In the genomic region with DNA sequence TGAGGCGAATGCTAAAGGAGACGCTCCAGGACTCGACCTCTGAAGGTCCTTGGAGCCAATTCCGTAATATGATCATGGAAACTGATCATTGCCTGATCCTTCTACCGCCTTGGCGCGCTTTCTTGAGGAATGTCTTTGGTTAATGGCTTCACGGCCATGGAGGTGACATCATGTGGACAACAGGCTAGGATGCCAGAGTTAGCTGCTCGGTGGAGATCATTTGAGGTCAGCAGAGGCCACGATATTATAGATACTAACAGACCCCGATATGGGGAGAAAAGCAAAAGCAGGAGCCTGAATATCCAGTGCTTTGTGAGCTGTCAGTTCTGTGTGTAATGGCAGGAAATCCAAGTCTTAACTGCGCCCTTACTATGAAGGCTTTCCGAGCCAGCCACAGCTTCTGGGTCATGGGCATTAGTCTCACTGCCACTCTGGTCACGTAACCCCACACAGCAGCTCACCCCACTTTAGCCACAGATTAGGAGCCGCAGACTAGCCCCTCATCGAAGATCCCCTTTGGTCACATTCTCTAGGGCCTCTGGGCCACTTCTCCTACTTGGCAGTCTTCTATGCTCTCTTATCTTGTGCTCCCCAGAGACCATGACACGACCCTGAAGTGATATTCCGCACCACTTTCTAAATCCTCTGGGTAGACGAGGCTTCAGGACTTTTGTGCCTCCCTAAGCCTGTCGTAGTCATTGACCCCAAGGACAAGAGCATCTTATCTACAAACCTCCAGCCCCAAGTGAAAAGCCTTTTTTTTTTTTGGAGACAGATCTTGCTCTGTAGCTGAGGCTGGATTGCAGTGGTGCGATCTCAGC, we compare ENCODE assay signal across 8 cellular contexts. TPM values are rescaled to one million over a fixed set of nuclear protein-coding genes. Genes with fewer than 3 reads are reported as not detected.
A peak's percentile ranks its signal among the peaks of the same experiment; 100 is the strongest.
DNase-seq lines count a peak whose midpoint lies in the region; ATAC-seq and TF ChIP-seq lines count a peak whose summit lies in the region.

No MANE protein-coding gene starts in this region.

- peaks cover 27% of the 10 kb centered on the region for H3K36me3 ChIP-seq in DND-41 (ENCODE audit: insufficient read depth, low read length)
- peaks cover 54% of the 10 kb centered on the region for H3K36me3 ChIP-seq in OCI-LY7 (ENCODE audit: insufficient read depth, low read length)
- H3K36me3 ChIP-seq in effector memory CD4-positive, alpha-beta T cell (ENCODE audit: control insufficient read depth, insufficient read depth, low read length) = no peaks in the 10 kb centered on the region

- H3K4me1 ChIP-seq in DND-41 (ENCODE audit: insufficient read depth, low read length) (peaks cover 56% of the 10 kb centered on the region), OCI-LY7 (ENCODE audit: insufficient read depth, low read length, poor library complexity, severe bottlenecking) (peaks cover 61% of the 10 kb centered on the region)
- peaks cover 32% of the 10 kb centered on the region for H3K4me1 ChIP-seq in effector memory CD4-positive, alpha-beta T cell (ENCODE audit: control insufficient read depth, insufficient read depth, low read length, poor library complexity, severe bottlenecking)

- H3K9me3 ChIP-seq in DND-41 (ENCODE audit: insufficient read depth, low read length, severe bottlenecking) (no peaks in the 10 kb centered on the region), OCI-LY7 (ENCODE audit: low read length) (no peaks in the 10 kb centered on the region)
- no peaks in the 10 kb centered on the region for H3K9me3 ChIP-seq in effector memory CD4-positive, alpha-beta T cell (ENCODE audit: control insufficient read depth, low read length)

- H3K27ac ChIP-seq in DND-41 (ENCODE audit: low read length) (peak overlapping the region; percentile 92), OCI-LY7 (ENCODE audit: low read depth, low read length, poor library complexity, severe bottlenecking) (peak overlapping the region; percentile 75)
- H3K27ac ChIP-seq in effector memory CD4-positive, alpha-beta T cell (ENCODE audit: insufficient read depth, low read length, poor library complexity, severe bottlenecking) = peak overlapping the region; percentile 94

- intact Hi-C loops in OCI-LY7 (cut with micrococcal nuclease; ENCODE audit: unreplicated experiment) = loop anchor here (2.0 kb wide), 1 partner anchor 108 kb away; no protein-coding TSS in a partner anchor

- peaks cover 42 to 69% (median 60%) of the 10 kb centered on the region in 3 donors for H3K4me1 Mint-ChIP-seq in naive B cell

- H3K27me3 ChIP-seq in DND-41 (ENCODE audit: insufficient read depth, low read length, poor library complexity) = no peaks in the 10 kb centered on the region
- H3K27me3 ChIP-seq in effector memory CD4-positive, alpha-beta T cell (replicated peaks; ENCODE audit: control insufficient read depth, insufficient read depth, low read length, poor library complexity, severe bottlenecking) = no peaks in the 10 kb centered on the region

- H3K36me3 Mint-ChIP-seq in naive B cell = no peaks in the 10 kb centered on the region

- CTCF ChIA-PET in OCI-LY7 (lab: Charles Lee; ENCODE audit: unreplicated experiment) = no interaction called here

- TSS peak; percentile 88 for BruUV-seq in OCI-LY7 (replicated peaks; lab: Mats Ljungman, UMichigan)

- H4K20me1 ChIP-seq in DND-41 (ENCODE audit: insufficient read depth, low read length) (peaks cover 23% of the 10 kb centered on the region; the same call in 1 of the 2 replicates), OCI-LY7 (ENCODE audit: insufficient read depth, low read length) (0 out of 2 replicates have a peak, but pooled peaks cover 11% of the 10 kb centered on the region)

- peak overlapping the region; percentile 93 to 99 (median 97) for H3K27ac Mint-ChIP-seq in naive B cell

- peak overlapping the region; percentile 75 to 91 for H3K4me3 ChIP-seq in DND-41 (ENCODE audit: low read depth in 1 of 2, low read length in 2 of 2)
- H3K4me3 ChIP-seq in OCI-LY7 (ENCODE audit: low read depth, low read length, poor library complexity, severe bottlenecking) = peak overlapping the region; percentile 79
- peak overlapping the region; percentile 44 for H3K4me3 ChIP-seq in effector memory CD4-positive, alpha-beta T cell (ENCODE audit: insufficient read depth, low read depth, low read length, poor library complexity, severe bottlenecking)

- H3K27me3 Mint-ChIP-seq in naive B cell = no peaks in the 10 kb centered on the region

- H3K4me3 Mint-ChIP-seq in naive B cell = peak overlapping the region; percentile 95 to 99 (median 97)

- H2AFZ ChIP-seq in DND-41 (ENCODE audit: low read depth, low read length) = peak overlapping the region; percentile 91
- H2AFZ ChIP-seq in OCI-LY7 (ENCODE audit: low read length) = peak overlapping the region; percentile 64; the same call in 1 of the 2 replicates

- no peaks in the 10 kb centered on the region for H3K9me3 Mint-ChIP-seq in naive B cell

- POLR2A ChIA-PET in OCI-LY7 (lab: Charles Lee) = interaction anchor here (0.7 to 1.8 kb wide), 3 partner anchors 9 to 33 kb away, joined by 3 to 5 read pairs (median 3); no protein-coding TSS in a partner anchor

- DNase-seq in DND-41 = no peak
- no peak for DNase-seq in OCI-LY7 (ENCODE audit: low spot score)
- DNase-seq in effector memory CD4-positive, alpha-beta T cell = no peak
- DNase-seq in naive B cell = no peak
- DNase-seq in NCI-H510A treated with DMSO at 0.1 percent for 48 hours (lab: John Stamatoyannopoulos, UW) = no peak
- DNase-seq in HuH-7.5 (ENCODE audit: low spot score) = no peak
- DNase-seq in NCI-H1694 treated with DMSO at 0.1 percent for 48 hours (lab: John Stamatoyannopoulos, UW) = no peak

- no peaks in the 10 kb centered on the region for H3K9me2 ChIP-seq in OCI-LY7 (ENCODE audit: insufficient read depth, low read length)

- peaks cover 59% of the 10 kb centered on the region for H3K79me2 ChIP-seq in DND-41 (ENCODE audit: insufficient read depth, low read length)
- H3K79me2 ChIP-seq in OCI-LY7 (ENCODE audit: insufficient read depth, low read depth, low read length) = peaks cover 53% of the 10 kb centered on the region

- peak; percentile 5 for ATAC-seq in DND-41 (ENCODE audit: insufficient read depth, low read depth)
- ATAC-seq in naive B cell (ENCODE audit: low read depth in 2 of 2) = no peak
- ATAC-seq in HG03025 (IDR thresholded peaks at IDR 0.05; ENCODE audit: low FRiP score, unreplicated experiment) = no peak

- TF ChIP-seq CTCF in DND-41 (IDR thresholded peaks at IDR 0.05; ENCODE audit: borderline replicate concordance, extremely low read depth, low read length, poor library complexity, severe bottlenecking) = no peak
- TF ChIP-seq CTCF in OCI-LY7 (conservative IDR thresholded peaks at IDR 0.05; ENCODE audit: low read length) = no peak

- peak overlapping the region; percentile 84 for H3K9ac ChIP-seq in DND-41 (ENCODE audit: low read depth, low read length)

- H3K4me2 ChIP-seq in DND-41 (ENCODE audit: insufficient read depth, low read length) = peak overlapping the region; percentile 80
- peak overlapping the region; percentile 89 for H3K4me2 ChIP-seq in OCI-LY7 (ENCODE audit: low read length)

RNA-seq across cellular contexts. Expression of gene CS, which starts 0.7 kb away (rescaled TPM):
- 150 and 154 TPM in 2 replicates for total RNA-seq in OCI-LY7 (2014; rRNA removed; shearing (Covaris generic))
- 262 and 281 TPM in 2 replicates for total RNA-seq in OCI-LY7 (2022)
- polyA plus RNA-seq in naive B cell (ENCODE audit: low read depth in 6 of 6) = 10 to 100 TPM; 60.8 to 88.7 (median 72.1) TPM

RNA-seq across cellular contexts. Expression of gene CNPY2, which starts 14.9 kb away (rescaled TPM):
- 62.8 and 75.5 TPM in 2 replicates for total RNA-seq in OCI-LY7 (2014; rRNA removed; shearing (Covaris generic))
- 80.2 and 85.5 TPM in 2 replicates for total RNA-seq in OCI-LY7 (2022)
- 100 to 1,000 TPM; 134 to 210 (median 152) TPM for polyA plus RNA-seq in naive B cell (ENCODE audit: low read depth in 6 of 6)

RNA-seq across cellular contexts. Expression of gene PAN2, which starts 32.9 kb away (rescaled TPM):
- total RNA-seq in OCI-LY7 (2014; rRNA removed; shearing (Covaris generic)) = 69.9 and 106 TPM in 2 replicates
- 117 and 132 TPM in 2 replicates for total RNA-seq in OCI-LY7 (2022)
- polyA plus RNA-seq in naive B cell (ENCODE audit: low read depth in 6 of 6) = 10 to 100 TPM in 5 of 6 donors, 1 to 10 TPM in 1; 10.0 to 15.3 (median 13.6) TPM

RNA-seq across cellular contexts. Expression of gene COQ10A, which starts 34.1 kb away (rescaled TPM):
- 15.8 and 22.1 TPM in 2 replicates for total RNA-seq in OCI-LY7 (2014; rRNA removed; shearing (Covaris generic))
- 20.6 and 28.9 TPM in 2 replicates for total RNA-seq in OCI-LY7 (2022)
- 10 to 100 TPM in 5 of 6 donors, 1 to 10 TPM in 1; 9.5 to 16.6 (median 14.2) TPM for polyA plus RNA-seq in naive B cell (ENCODE audit: low read depth in 6 of 6)

RNA-seq across cellular contexts. Expression of gene IL23A, which starts 37.8 kb away (rescaled TPM):
- total RNA-seq in OCI-LY7 (2014; rRNA removed; shearing (Covaris generic)) = 16.3 and 18.3 TPM in 2 replicates
- 9.8 and 12.7 TPM in 2 replicates for total RNA-seq in OCI-LY7 (2022)
- polyA plus RNA-seq in naive B cell (ENCODE audit: low read depth in 6 of 6) = 10 to 100 TPM in 4 of 6 donors, 1 to 10 TPM in 2; 8.0 to 15.6 (median 12.9) TPM
